Comparison of ENCODE assay signal across 23 cellular contexts in the genomic region with DNA sequence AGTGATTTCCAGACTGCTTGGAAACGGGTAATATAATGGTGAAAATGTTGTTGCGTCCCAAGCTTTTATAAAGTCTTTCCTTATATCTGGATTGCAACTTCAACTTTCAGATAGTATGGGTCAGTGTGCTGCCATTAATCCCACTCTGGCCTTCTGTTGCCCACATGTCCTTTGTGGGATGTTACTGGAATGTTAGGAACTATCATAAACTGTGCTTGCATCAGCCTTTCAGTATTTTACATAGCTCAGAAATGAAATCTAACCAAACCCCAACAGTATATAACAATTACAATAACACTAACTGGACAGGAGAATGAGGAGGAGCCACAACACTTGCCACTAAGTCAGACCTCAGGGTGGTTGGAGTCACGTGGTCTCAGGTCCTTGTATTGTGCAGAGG.
"Had no signal": no experiment of that assay in that cellular context is flagged by ENCODE, and none has a peak within 500 bp of the region (broad histone marks: within the 10 kb centered on the region; RNA-seq: fewer than 3 reads in every experiment).

No MANE protein-coding gene starts in this region.

- H3K4me3 ChIP-seq: esophagus muscularis mucosa, heart right ventricle, lower lobe of right lung, mucosa of descending colon, sigmoid colon, thyroid gland had no signal

- H3K27me3 ChIP-seq: brain microvascular endothelial cell, esophagus muscularis mucosa, heart right ventricle, sigmoid colon, thyroid gland had no signal

- DNase-seq: activated CD4-positive, alpha-beta T cell treated with anti-CD3 and anti-CD28 coated beads for 48 hours; activated CD8-positive, alpha-beta memory T cell treated with anti-CD3 and anti-CD28 coated beads, Interleukin-2, amount 10 ng/mL, durations not matched to agents 7 days and 5 days; activated CD8-positive, alpha-beta T cell treated with anti-CD3 and anti-CD28 coated beads for 36 hours; activated gamma-delta T cell; activated naive CD4-positive, alpha-beta T cell treated with anti-CD3 and anti-CD28 coated beads, Interleukin-2, amount 50 U/mL, for 16 hours; activated naive CD8-positive, alpha-beta T cell treated with anti-CD3 and anti-CD28 coated beads, Interleukin-2, amount 50 U/mL, for 24 hours; activated T-cell treated with anti-CD3 and anti-CD28 coated beads for 4 hours; aorta; brain microvascular endothelial cell; caudate nucleus; effector memory CD8-positive, alpha-beta T cell; heart right ventricle; lower lobe of right lung; mesendoderm; mucosa of descending colon; naive thymus-derived CD4-positive, alpha-beta T cell; retina; sigmoid colon; stimulated activated CD4-positive, alpha-beta T cell treated with anti-CD3 and anti-CD28 coated beads, Interleukin-12 subunit alpha, Interleukin-12 subunit beta, amount 100 ng/mL, for 4 hours; stimulated activated CD4-positive, alpha-beta T cell treated with anti-CD3 and anti-CD28 coated beads, Interleukin-4, amount 100 ng/mL, for 4 hours; stimulated activated naive CD8-positive, alpha-beta T cell treated with anti-CD3 and anti-CD28 coated beads, Interleukin-15, Interleukin-2, amounts not matched to agents 100 U/mL and 50 U/mL, for 24 hours; thyroid gland had no signal

- H3K36me3 ChIP-seq: brain microvascular endothelial cell, thyroid gland had no signal

- H3K27ac ChIP-seq: brain microvascular endothelial cell, esophagus muscularis mucosa, heart right ventricle, lower lobe of right lung, sigmoid colon, thyroid gland had no signal

- H3K4me1 ChIP-seq: esophagus muscularis mucosa, heart right ventricle, sigmoid colon had no signal

- H3K9me3 ChIP-seq: esophagus muscularis mucosa, heart right ventricle, lower lobe of right lung, mucosa of descending colon, sigmoid colon, thyroid gland had no signal
